ENCODE assay signal across 1 cellular context in the genomic region with DNA sequence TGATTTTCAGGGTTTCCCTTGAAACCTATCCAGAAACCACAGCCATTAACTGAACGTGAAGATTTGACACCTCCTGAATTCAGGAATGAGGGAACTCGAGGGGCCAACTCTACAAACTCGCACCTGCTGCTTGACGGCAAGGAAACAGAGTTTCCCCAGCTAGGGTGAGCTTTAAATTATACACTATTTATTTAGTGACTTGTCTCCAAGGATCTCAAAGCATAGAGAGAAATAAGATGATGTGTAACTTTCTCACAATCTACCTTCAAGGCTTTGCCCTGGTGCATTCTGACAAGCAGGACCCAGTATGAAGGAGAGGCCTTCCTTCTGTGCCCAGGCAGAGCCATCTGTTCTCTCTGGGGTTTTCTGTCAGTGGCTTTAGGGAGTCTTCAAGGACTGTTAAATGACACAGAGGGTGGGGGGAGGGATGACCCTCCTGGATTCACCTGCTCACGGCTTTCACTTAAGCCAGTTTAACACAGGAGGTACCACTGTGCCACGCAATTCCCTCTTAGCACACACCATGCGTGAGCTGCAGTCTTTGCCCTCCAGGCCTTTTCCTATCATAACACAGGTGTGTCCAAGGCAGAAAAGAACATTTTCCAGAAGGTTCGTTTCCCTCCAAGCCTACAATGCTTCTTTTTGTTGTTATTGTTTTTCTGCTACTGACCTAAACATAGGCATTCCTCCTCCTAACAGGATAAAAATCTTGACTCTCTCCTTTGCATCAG.
TF ChIP-seq lines count a peak whose summit lies in the region.

No MANE protein-coding gene starts in this region.

TF ChIP-seq in GM23338, 12 proteins besides CTCF, POLR2A, EP300 and RAD21 (continued from another document):
- TF ChIP-seq ZNF462 (CRISPR knock-in tag; IDR thresholded peaks at IDR 0.05) (no peak), JUNB (IDR thresholded peaks at IDR 0.05; ENCODE audit: unreplicated experiment) (no peak), POLR2AphosphoS5 (IDR thresholded peaks at IDR 0.05; ENCODE audit: low read depth) (no peak), EZH2 (IDR thresholded peaks at IDR 0.05; ENCODE audit: low read depth, unreplicated experiment) (no peak), NANOG (IDR thresholded peaks at IDR 0.05; ENCODE audit: borderline replicate concordance) (no peak)
